ENCODE assay signal across 11 cellular contexts in genomic region chr1:27655151-27655929, GRCh38. TPM values are rescaled to one million over a fixed set of nuclear protein-coding genes. Genes with fewer than 3 reads are reported as not detected.
DNase-seq lines count a peak whose midpoint lies in the region; ATAC-seq, FAIRE-seq and TF ChIP-seq lines count a peak whose summit lies in the region.
"Had no signal": no experiment of that assay in that cellular context is flagged by ENCODE, and none has a peak within 500 bp of the region (broad histone marks: within the 10 kb centered on the region; RNA-seq: fewer than 3 reads in every experiment).

No MANE protein-coding gene starts in this region.

- no peak for FAIRE-seq in RCC 7860 (lab: Jason Lieb, UNC)

- CTCF ChIA-PET in HEK293T (lab: Yijun Ruan, JAX): interaction anchor here (0.6 kb wide), 1 partner anchor 1393 kb away, joined by 3 read pairs; no protein-coding TSS in a partner anchor

- H3K27me3 Mint-ChIP-seq in activated T-helper 2 cell treated with anti-CD3 and anti-CD28 coated beads, Interferon-gamma antibody, Interleukin-2, Interleukin-4, amounts not matched to agents 10 μg/mL and 5 μg/mL and 100 μg/mL, durations not matched to agents 14 hours and 24 hours and 36 hours (ENCODE audit: low read depth): no peaks in the 10 kb centered on the region
- no peaks in the 10 kb centered on the region for H3K27me3 Mint-ChIP-seq in type B pancreatic cell

- TF ChIP-seq CTCF in type B pancreatic cell (conservative IDR thresholded peaks at IDR 0.05): no peak

- DNase-seq in Right ventricle myocardium inferior (ENCODE audit: missing footprints) (no peak), cardiac septum (ENCODE audit: low spot score) (no peak), left kidney (ENCODE audit: low read depth, low spot score) (peak; percentile 67), type B pancreatic cell (ENCODE audit: extremely low spot score, unreplicated experiment) (no peak), RCC 7860 (ENCODE audit: low spot score) (no peak), HEK293T (ENCODE audit: extremely low spot score) (no peak)
- no peak for DNase-seq in activated T-helper 2 cell treated with anti-CD3 and anti-CD28 coated beads, Interferon-gamma antibody, Interleukin-2, Interleukin-4, amounts not matched to agents 10 μg/mL and 5 μg/mL and 100 μg/mL, durations not matched to agents 14 hours and 24 hours and 36 hours (ENCODE audit: low spot score)
- DNase-seq: CD8-positive, alpha-beta T cell; NCI-H526 had no signal

- H3K4me3 Mint-ChIP-seq in activated T-helper 2 cell treated with anti-CD3 and anti-CD28 coated beads, Interferon-gamma antibody, Interleukin-2, Interleukin-4, amounts not matched to agents 10 μg/mL and 5 μg/mL and 100 μg/mL, durations not matched to agents 14 hours and 24 hours and 36 hours (ENCODE audit: low read depth): no peak overlapping the region
- peak overlapping the region; percentile 38 for H3K4me3 Mint-ChIP-seq in type B pancreatic cell
- H3K4me3 Mint-ChIP-seq: CD8-positive, alpha-beta T cell had no signal

- POLR2A ChIA-PET in HEK293T (lab: Yijun Ruan, JAX): no interaction called here

- no peaks in the 10 kb centered on the region for H3K36me3 Mint-ChIP-seq in activated T-helper 2 cell treated with anti-CD3 and anti-CD28 coated beads, Interferon-gamma antibody, Interleukin-2, Interleukin-4, amounts not matched to agents 10 μg/mL and 5 μg/mL and 100 μg/mL, durations not matched to agents 14 hours and 24 hours and 36 hours (ENCODE audit: low read depth)
- H3K36me3 Mint-ChIP-seq in type B pancreatic cell: no peaks in the 10 kb centered on the region

- H3K4me1 Mint-ChIP-seq in activated T-helper 2 cell treated with anti-CD3 and anti-CD28 coated beads, Interferon-gamma antibody, Interleukin-2, Interleukin-4, amounts not matched to agents 10 μg/mL and 5 μg/mL and 100 μg/mL, durations not matched to agents 14 hours and 24 hours and 36 hours (ENCODE audit: low read depth): peaks cover 41% of the 10 kb centered on the region
- H3K4me1 Mint-ChIP-seq in type B pancreatic cell (ENCODE audit: unreplicated experiment): peaks cover 34% of the 10 kb centered on the region

- H3K27ac Mint-ChIP-seq in activated T-helper 2 cell treated with anti-CD3 and anti-CD28 coated beads, Interferon-gamma antibody, Interleukin-2, Interleukin-4, amounts not matched to agents 10 μg/mL and 5 μg/mL and 100 μg/mL, durations not matched to agents 14 hours and 24 hours and 36 hours: peak overlapping the region; percentile 39
- peak overlapping the region; percentile 89 for H3K27ac Mint-ChIP-seq in type B pancreatic cell
- H3K27ac Mint-ChIP-seq: CD8-positive, alpha-beta T cell had no signal

- ATAC-seq in Right ventricle myocardium inferior (peak; percentile 5), HG03025 (IDR thresholded peaks at IDR 0.05; ENCODE audit: low FRiP score, unreplicated experiment) (no peak)
- ATAC-seq: CD8-positive, alpha-beta T cell; left lobe of liver had no signal

- intact Hi-C loops in Right ventricle myocardium inferior (cut with DNase I) (no loop called here), cardiac septum (cut with DNase I) (no loop called here)
- intact Hi-C loops in activated T-helper 2 cell treated with anti-CD3 and anti-CD28 coated beads, Interferon-gamma antibody, Interleukin-2, Interleukin-4, amounts not matched to agents 10 μg/mL and 5 μg/mL and 100 μg/mL, durations not matched to agents 14 hours and 24 hours and 36 hours (cut with micrococcal nuclease): no loop called here

- H3K9me3 Mint-ChIP-seq in activated T-helper 2 cell treated with anti-CD3 and anti-CD28 coated beads, Interferon-gamma antibody, Interleukin-2, Interleukin-4, amounts not matched to agents 10 μg/mL and 5 μg/mL and 100 μg/mL, durations not matched to agents 14 hours and 24 hours and 36 hours: no peaks in the 10 kb centered on the region
- no peaks in the 10 kb centered on the region for H3K9me3 Mint-ChIP-seq in type B pancreatic cell
- H3K9me3 Mint-ChIP-seq: CD8-positive, alpha-beta T cell had no signal

TF ChIP-seq in HEK293T, 16 proteins besides CTCF, POLR2A, EP300 and RAD21:
- TF ChIP-seq FOXK2 (IDR thresholded peaks at IDR 0.05) (no peak), HDGF (IDR thresholded peaks at IDR 0.05; ENCODE audit: borderline replicate concordance) (no peak), FOXM1 (IDR thresholded peaks at IDR 0.05; ENCODE audit: borderline replicate concordance) (no peak), BHLHE40 (IDR thresholded peaks at IDR 0.05; ENCODE audit: borderline replicate concordance) (no peak), LEF1 (IDR thresholded peaks at IDR 0.05; ENCODE audit: borderline replicate concordance) (no peak), CTBP1 (IDR thresholded peaks at IDR 0.05; ENCODE audit: borderline replicate concordance) (no peak), ELF4 (IDR thresholded peaks at IDR 0.05) (no peak), SP1 (IDR thresholded peaks at IDR 0.05) (no peak), L3MBTL2 (conservative IDR thresholded peaks at IDR 0.05) (no peak), ZNF384 (IDR thresholded peaks at IDR 0.05) (no peak), TARDBP (IDR thresholded peaks at IDR 0.05) (no peak), FOXA1 (IDR thresholded peaks at IDR 0.05) (no peak), PKNOX1 (IDR thresholded peaks at IDR 0.05) (no peak), NFRKB (IDR thresholded peaks at IDR 0.05) (no peak), SUZ12 (IDR thresholded peaks at IDR 0.05) (no peak)

RNA-seq across cellular contexts. Expression of gene IFI6, which starts 16.7 kb away (rescaled TPM):
- total RNA-seq in Right ventricle myocardium inferior: 34.6 TPM
- total RNA-seq in cardiac septum: 32.4 TPM
- total RNA-seq in activated T-helper 2 cell treated with anti-CD3 and anti-CD28 coated beads, Interferon-gamma antibody, Interleukin-2, Interleukin-4, amounts not matched to agents 10 μg/mL and 5 μg/mL and 100 μg/mL, durations not matched to agents 14 hours and 24 hours and 36 hours: 35.0 and 35.2 TPM in 2 replicates
- 62.2 and 136 TPM in 2 replicates for total RNA-seq in type B pancreatic cell (ENCODE audit: low replicate concordance)

RNA-seq across cellular contexts. Expression of gene FGR, which starts 20.4 kb away (rescaled TPM):
- 5.1 TPM for total RNA-seq in Right ventricle myocardium inferior
- total RNA-seq in cardiac septum: 3.8 TPM
- total RNA-seq in activated T-helper 2 cell treated with anti-CD3 and anti-CD28 coated beads, Interferon-gamma antibody, Interleukin-2, Interleukin-4, amounts not matched to agents 10 μg/mL and 5 μg/mL and 100 μg/mL, durations not matched to agents 14 hours and 24 hours and 36 hours: 0.07 and 0.25 TPM in 2 replicates
- not detected in 2 replicates for total RNA-seq in type B pancreatic cell (ENCODE audit: low replicate concordance)

RNA-seq across cellular contexts. Expression of gene AHDC1, which starts 51.4 kb away (rescaled TPM):
- total RNA-seq in Right ventricle myocardium inferior (51.2 TPM), cardiac septum (57.7 TPM), type B pancreatic cell (ENCODE audit: low replicate concordance) (49.3 and 61.0 TPM in 2 replicates)
- 28.5 and 29.3 TPM in 2 replicates for total RNA-seq in activated T-helper 2 cell treated with anti-CD3 and anti-CD28 coated beads, Interferon-gamma antibody, Interleukin-2, Interleukin-4, amounts not matched to agents 10 μg/mL and 5 μg/mL and 100 μg/mL, durations not matched to agents 14 hours and 24 hours and 36 hours
